ENCODE assay signal across 8 cellular contexts in the genomic region with DNA sequence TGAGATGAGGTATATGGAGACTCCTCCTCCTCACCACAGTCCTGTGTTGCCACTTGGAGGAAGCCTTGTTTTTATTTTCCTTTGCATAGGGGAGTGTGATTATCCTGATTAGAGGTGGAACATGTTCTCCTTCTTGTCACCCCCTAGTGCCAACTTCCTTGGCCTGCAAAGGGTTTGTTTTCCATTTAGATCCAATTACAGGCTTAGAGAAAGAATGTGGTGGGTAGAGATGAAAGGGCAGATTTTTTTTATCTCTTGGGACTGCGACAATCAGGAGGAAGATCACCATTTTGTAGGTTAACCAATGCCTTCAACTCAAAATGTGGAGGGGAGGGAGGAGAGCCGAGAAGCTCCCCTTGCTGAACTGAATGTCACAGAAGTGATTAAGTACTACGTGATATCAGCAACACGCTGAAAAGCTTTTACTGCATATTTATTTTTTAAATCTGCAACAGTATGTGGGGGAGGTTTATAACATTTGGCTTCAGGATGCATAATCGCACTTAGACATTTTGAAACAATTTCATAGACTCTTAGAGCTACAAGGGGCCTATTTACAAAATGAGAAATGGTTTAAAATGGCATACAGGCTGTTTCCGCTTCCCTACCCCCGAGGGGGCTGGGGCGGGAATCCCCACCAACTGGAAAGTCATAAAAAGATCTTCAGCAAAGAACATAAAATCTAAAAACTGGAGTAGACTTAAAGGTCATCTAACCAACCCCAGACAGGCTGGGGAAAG.
DNase-seq lines count a peak whose midpoint lies in the region; ATAC-seq and TF ChIP-seq lines count a peak whose summit lies in the region.

No MANE protein-coding gene starts in this region.

- TF ChIP-seq CTCF in OCI-LY3 (IDR thresholded peaks at IDR 0.05; ENCODE audit: low read depth, low read length) (peak; percentile 13; the same call in 1 of the 2 replicates), foreskin fibroblast (IDR thresholded peaks at IDR 0.05; ENCODE audit: low read depth, low read length) (no peak)

- peak overlapping the region; percentile 79 for H3K27ac ChIP-seq in OCI-LY3 (ENCODE audit: low read length)
- peak overlapping the region; percentile 94 for H3K27ac ChIP-seq in subcutaneous abdominal adipose tissue (ENCODE audit: low read depth, low read length)

- peak overlapping the region; percentile 56 for H3K27ac Mint-ChIP-seq in activated T-cell treated with anti-CD3 and anti-CD28 coated beads, Interleukin-2, amount 50 U/mL, for 24 hours

- no peak overlapping the region for H3K4me3 Mint-ChIP-seq in activated T-cell treated with anti-CD3 and anti-CD28 coated beads, Interleukin-2, amount 50 U/mL, for 24 hours

- no peaks in the 10 kb centered on the region for H3K9me3 Mint-ChIP-seq in activated T-cell treated with anti-CD3 and anti-CD28 coated beads, Interleukin-2, amount 50 U/mL, for 24 hours

- H3K4me1 Mint-ChIP-seq in activated T-cell treated with anti-CD3 and anti-CD28 coated beads, Interleukin-2, amount 50 U/mL, for 24 hours (ENCODE audit: low read depth), result peaks cover 21% of the 10 kb centered on the region

- H3K4me3 ChIP-seq in OCI-LY3 (ENCODE audit: low read length) (peak overlapping the region; percentile 35), foreskin fibroblast (ENCODE audit: low read depth in 1 of 2, low read length in 2 of 2) (peak overlapping the region; percentile 32 to 53), subcutaneous abdominal adipose tissue (ENCODE audit: low read depth in 1 of 5, low read length in 5 of 5) (peak overlapping the region; percentile 71 to 86 (median 75))

- no peaks in the 10 kb centered on the region for H3K36me3 Mint-ChIP-seq in activated T-cell treated with anti-CD3 and anti-CD28 coated beads, Interleukin-2, amount 50 U/mL, for 24 hours (ENCODE audit: low read depth)

- H3K36me3 ChIP-seq in OCI-LY3 (replicated peaks; ENCODE audit: low read depth, low read length) (no peaks in the 10 kb centered on the region), subcutaneous abdominal adipose tissue (ENCODE audit: control insufficient read depth in 5 of 5, insufficient read depth in 5 of 5, low read length in 5 of 5) (peaks cover 2 to 21% (median 8%) of the 10 kb centered on the region in 5 donors)

- H3K27me3 ChIP-seq in OCI-LY3 (ENCODE audit: low read depth, low read length), result no peaks in the 10 kb centered on the region
- no peaks in the 10 kb centered on the region for H3K27me3 ChIP-seq in subcutaneous abdominal adipose tissue (ENCODE audit: control insufficient read depth in 5 of 5, insufficient read depth in 4 of 5, low read length in 5 of 5)

- no peaks in the 10 kb centered on the region for H4K20me1 ChIP-seq in OCI-LY3 (ENCODE audit: insufficient read depth, low read length)

- ATAC-seq in GM21723 (IDR thresholded peaks at IDR 0.05; ENCODE audit: unreplicated experiment) (no peak), HG02938 (IDR thresholded peaks at IDR 0.05; ENCODE audit: unreplicated experiment) (no peak)

- H3K27me3 Mint-ChIP-seq in activated T-cell treated with anti-CD3 and anti-CD28 coated beads, Interleukin-2, amount 50 U/mL, for 24 hours, result peaks cover 34% of the 10 kb centered on the region

- no peaks in the 10 kb centered on the region for H3K9me3 ChIP-seq in OCI-LY3 (ENCODE audit: insufficient read depth, low read length)
- no peaks in the 10 kb centered on the region for H3K9me3 ChIP-seq in subcutaneous abdominal adipose tissue (ENCODE audit: control insufficient read depth in 5 of 5, low read length in 5 of 5)

- H3K4me2 ChIP-seq in OCI-LY3 (ENCODE audit: low read length), result peak overlapping the region; percentile 47

- no peaks in the 10 kb centered on the region for H3K79me2 ChIP-seq in OCI-LY3 (ENCODE audit: low read length)

- peaks cover 67% of the 10 kb centered on the region for H3K4me1 ChIP-seq in OCI-LY3 (ENCODE audit: low read length)
- H3K4me1 ChIP-seq in subcutaneous abdominal adipose tissue (ENCODE audit: control insufficient read depth in 5 of 5, insufficient read depth in 5 of 5, low read length in 5 of 5), result peaks cover 1 to 88% (median 76%) of the 10 kb centered on the region in 5 donors

- DNase-seq in activated T-cell treated with anti-CD3 and anti-CD28 coated beads, Interleukin-2, amount 50 U/mL, for 24 hours, result no peak
- no peak for DNase-seq in activated T-cell treated with anti-CD3 and anti-CD28 coated beads for 4 hours
- DNase-seq in foreskin fibroblast, result no peak
- no peak for DNase-seq in cortex of kidney (lab: John Stamatoyannopoulos, UW)

- peak overlapping the region; percentile 63 for H2AFZ ChIP-seq in OCI-LY3 (ENCODE audit: low read depth, low read length)

- H3K9ac ChIP-seq in OCI-LY3 (ENCODE audit: low read length), result peak overlapping the region; percentile 48
- H3K9ac ChIP-seq in subcutaneous abdominal adipose tissue (ENCODE audit: low read length in 5 of 5), result peak overlapping the region; percentile 13 to 88 (median 64)
